ENCODE assay signal across 8 cellular contexts in genomic region chr9:129932303-129933151, GRCh38.
A peak's percentile ranks its signal among the peaks of the same experiment; 100 is the strongest.
DNase-seq lines count a peak whose midpoint lies in the region; ATAC-seq and TF ChIP-seq lines count a peak whose summit lies in the region.

No MANE protein-coding gene starts in this region.

- H3K9me3 ChIP-seq in CD4-positive, alpha-beta memory T cell (ENCODE audit: control insufficient read depth in 1 of 2, low read length in 2 of 2) = no peaks in the 10 kb centered on the region
- H3K9me3 ChIP-seq in colonic mucosa = no peaks in the 10 kb centered on the region

- POLR2A ChIA-PET in CD4-positive, alpha-beta memory T cell (lab: Charles Lee; ENCODE audit: partially characterized antibody) = interaction anchor here (0.6 to 7.5 kb wide), 13 partner anchors 9 to 108 kb away, joined by 3 to 83 read pairs (median 6); partner anchors contain the start of gene FNBP1

- TF ChIP-seq POLR2A in NB4 (IDR thresholded peaks at IDR 0.05; ENCODE audit: extremely low read depth, insufficient read length) = no peak

- no peak overlapping the region for H3K9ac ChIP-seq in colonic mucosa (ENCODE audit: low read depth in 2 of 2, low read length in 2 of 2)

- no peaks in the 10 kb centered on the region for H3K27me3 Mint-ChIP-seq in CD4-positive, alpha-beta memory T cell
- no peaks in the 10 kb centered on the region for H3K27me3 Mint-ChIP-seq in nephron progenitor cell (ENCODE audit: low read depth, poor library complexity)

- ATAC-seq in HG03439 (IDR thresholded peaks at IDR 0.05; ENCODE audit: unreplicated experiment) = no peak
- no peak for ATAC-seq in omental fat pad (ENCODE audit: low FRiP score)

- H3K27me3 ChIP-seq in CD4-positive, alpha-beta memory T cell (ENCODE audit: insufficient read depth, low read length) = no peaks in the 10 kb centered on the region
- H3K27me3 ChIP-seq in colonic mucosa = no peaks in the 10 kb centered on the region

- peak overlapping the region; percentile 66 for H3K27ac ChIP-seq in CD4-positive, alpha-beta memory T cell (ENCODE audit: low read depth, low read length)
- peak overlapping the region; percentile 23 for H3K27ac ChIP-seq in colonic mucosa

- peaks cover 15 to 46% of the 10 kb centered on the region in 2 donors for H3K36me3 Mint-ChIP-seq in CD4-positive, alpha-beta memory T cell
- peaks cover 18% of the 10 kb centered on the region for H3K36me3 Mint-ChIP-seq in nephron progenitor cell (ENCODE audit: low read depth)

- no peaks in the 10 kb centered on the region for H3K9me3 Mint-ChIP-seq in CD4-positive, alpha-beta memory T cell
- H3K9me3 Mint-ChIP-seq in nephron progenitor cell = no peaks in the 10 kb centered on the region

- H3K4me3 ChIP-seq in CD4-positive, alpha-beta memory T cell (ENCODE audit: low read length in 2 of 2) = peak overlapping the region in 1 of 2 donors; percentile 3
- no peak overlapping the region for H3K4me3 ChIP-seq in NB4 (ENCODE audit: low read depth, low read length)
- no peak overlapping the region for H3K4me3 ChIP-seq in colonic mucosa

- CTCF ChIA-PET in CD4-positive, alpha-beta memory T cell (lab: Charles Lee; ENCODE audit: partially characterized antibody) = interaction anchor here (0.8 to 4.1 kb wide), 11 partner anchors 11 to 121 kb away, joined by 3 to 14 read pairs (median 4); partner anchors contain the start of gene GPR107

- TF ChIP-seq CTCF in NB4 (IDR thresholded peaks at IDR 0.05; ENCODE audit: low read depth, low read length) (no peak), colonic mucosa (IDR thresholded peaks at IDR 0.05) (no peak), nephron progenitor cell (IDR thresholded peaks at IDR 0.05) (no peak), omental fat pad (IDR thresholded peaks at IDR 0.05) (no peak)

- H3K4me3 Mint-ChIP-seq in CD4-positive, alpha-beta memory T cell = peak overlapping the region; percentile 71 to 86 (median 75)
- H3K4me3 Mint-ChIP-seq in nephron progenitor cell = peak overlapping the region; percentile 23

- intact Hi-C loops in CD4-positive, alpha-beta memory T cell (cut with micrococcal nuclease) = loop anchor here (5.0 kb wide), 1 partner anchor 45 kb away; no protein-coding TSS in a partner anchor
- intact Hi-C loops in colonic mucosa (cut with DNase I) = no loop called here

- peaks cover 59% of the 10 kb centered on the region for H3K4me1 ChIP-seq in CD4-positive, alpha-beta memory T cell (ENCODE audit: insufficient read depth, low read length)
- H3K4me1 ChIP-seq in colonic mucosa = no peaks in the 10 kb centered on the region

- peaks cover 13% of the 10 kb centered on the region for H3K36me3 ChIP-seq in CD4-positive, alpha-beta memory T cell (ENCODE audit: insufficient read depth, low read length)
- no peaks in the 10 kb centered on the region for H3K36me3 ChIP-seq in colonic mucosa

- DNase-seq in CD4-positive, alpha-beta memory T cell = peak in 1 of 5 donors; percentile 15
- peak; percentile 72 for DNase-seq in NB4 (ENCODE audit: low read depth)
- no peak for DNase-seq in colonic mucosa
- DNase-seq in nephron progenitor cell = no peak
- DNase-seq in amygdala (lab: John Stamatoyannopoulos, UW) = no peak
- DNase-seq in inferior parietal cortex (ENCODE audit: extremely low spot score) = no peak
- DNase-seq in omental fat pad (ENCODE audit: low spot score) = no peak

- H3K27ac Mint-ChIP-seq in CD4-positive, alpha-beta memory T cell = peak overlapping the region; percentile 89 to 96 (median 91)
- H3K27ac Mint-ChIP-seq in nephron progenitor cell = no peak overlapping the region

- H3K4me1 Mint-ChIP-seq in CD4-positive, alpha-beta memory T cell = peaks cover 38 to 73% (median 56%) of the 10 kb centered on the region in 4 donors
- peaks cover 28% of the 10 kb centered on the region for H3K4me1 Mint-ChIP-seq in nephron progenitor cell
